ENCODE assay signal across 34 cellular contexts in the genomic region with DNA sequence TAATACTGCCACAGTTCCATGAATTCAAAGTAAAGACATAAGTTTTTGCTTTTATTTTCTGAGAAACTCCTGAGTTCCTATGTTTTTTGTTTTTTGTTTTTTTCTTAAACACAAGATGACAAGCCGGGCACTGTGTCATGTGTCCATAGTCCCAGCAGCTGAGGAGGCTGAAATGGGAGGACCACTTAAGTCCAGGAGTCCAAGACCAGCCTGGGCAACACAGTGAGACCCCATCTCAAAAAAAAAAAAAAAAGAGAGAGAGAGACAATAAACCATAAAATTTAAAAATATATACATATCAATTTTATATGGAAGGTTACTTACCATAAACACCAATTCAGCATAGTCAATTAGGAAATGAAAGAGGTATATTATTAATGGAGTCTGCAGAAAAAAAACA.
"Had no signal": no experiment of that assay in that cellular context is flagged by ENCODE, and none has a peak within 500 bp of the region (broad histone marks: within the 10 kb centered on the region; RNA-seq: fewer than 3 reads in every experiment).

No MANE protein-coding gene starts in this region.

- H3K27me3 ChIP-seq: adrenal gland, body of pancreas, esophagus squamous epithelium, gastroesophageal sphincter had no signal

- H3K27ac Mint-ChIP-seq: activated CD4-positive, alpha-beta memory T cell treated with anti-CD3 and anti-CD28 coated beads for 36 hours; activated CD4-positive, alpha-beta T cell treated with anti-CD3 and anti-CD28 coated beads for 36 hours; activated CD4-positive, alpha-beta T cell treated with anti-CD3 and anti-CD28 coated beads, Interleukin-2, amount 10 ng/mL, durations not matched to agents 24 days and 14 days; activated CD8-positive, alpha-beta memory T cell treated with anti-CD3 and anti-CD28 coated beads, Interleukin-2, amount 10 ng/mL, durations not matched to agents 7 days and 5 days; activated CD8-positive, alpha-beta T cell treated with anti-CD3 and anti-CD28 coated beads, Interleukin-2, amount 10 ng/mL, durations not matched to agents 7 days and 5 days; activated naive CD4-positive, alpha-beta T cell treated with anti-CD3 and anti-CD28 coated beads for 36 hours; activated naive CD4-positive, alpha-beta T cell treated with anti-CD3 and anti-CD28 coated beads, Interleukin-2, amount 50 U/mL, for 24 hours; activated naive CD8-positive, alpha-beta T cell treated with anti-CD3 and anti-CD28 coated beads for 36 hours; activated naive CD8-positive, alpha-beta T cell treated with anti-CD3 and anti-CD28 coated beads, Interleukin-2, amount 50 U/mL, for 24 hours; activated T-helper 1 cell treated with anti-CD3 and anti-CD28 coated beads, Interleukin-12 subunit alpha, Interleukin-12 subunit beta, Interleukin-2, Interleukin-4 antibody, amounts not matched to agents 30 ng/mL and 10 ng/mL and 1 ng/mL, durations not matched to agents 14 hours and 24 hours and 36 hours; activated T-helper 2 cell treated with anti-CD3 and anti-CD28 coated beads, Interferon-gamma antibody, Interleukin-2, Interleukin-4, amounts not matched to agents 10 μg/mL and 5 μg/mL and 100 μg/mL, durations not matched to agents 14 hours and 24 hours and 36 hours; T-helper 17 cell; T-helper 2 cell treated with Interferon-gamma antibody and Interleukin-4, amounts not matched to agents 5 μg/mL and 100 μg/mL, for 36 hours had no signal

- H3K27me3 Mint-ChIP-seq: activated CD4-positive, alpha-beta memory T cell treated with anti-CD3 and anti-CD28 coated beads for 36 hours; activated CD4-positive, alpha-beta T cell treated with anti-CD3 and anti-CD28 coated beads for 36 hours; activated CD4-positive, alpha-beta T cell treated with anti-CD3 and anti-CD28 coated beads, Interleukin-2, amount 10 ng/mL, durations not matched to agents 24 days and 14 days; activated CD8-positive, alpha-beta memory T cell treated with anti-CD3 and anti-CD28 coated beads, Interleukin-2, amount 10 ng/mL, durations not matched to agents 7 days and 5 days; activated naive CD4-positive, alpha-beta T cell treated with anti-CD3 and anti-CD28 coated beads, Interleukin-2, amount 50 U/mL, for 24 hours; activated naive CD8-positive, alpha-beta T cell treated with anti-CD3 and anti-CD28 coated beads for 36 hours; activated naive CD8-positive, alpha-beta T cell treated with anti-CD3 and anti-CD28 coated beads, Interleukin-2, amount 50 U/mL, for 24 hours; T-helper 17 cell had no signal

- H3K36me3 ChIP-seq: adrenal gland had no signal

- H3K9me3 ChIP-seq: adrenal gland, body of pancreas, esophagus squamous epithelium, gastroesophageal sphincter had no signal

- H3K4me3 ChIP-seq: adrenal gland, body of pancreas, esophagus squamous epithelium, gastroesophageal sphincter had no signal

- H3K4me1 Mint-ChIP-seq: activated CD4-positive, alpha-beta T cell treated with anti-CD3 and anti-CD28 coated beads for 36 hours; activated CD4-positive, alpha-beta T cell treated with anti-CD3 and anti-CD28 coated beads, Interleukin-2, amount 10 ng/mL, durations not matched to agents 24 days and 14 days; activated naive CD8-positive, alpha-beta T cell treated with anti-CD3 and anti-CD28 coated beads for 36 hours; activated naive CD8-positive, alpha-beta T cell treated with anti-CD3 and anti-CD28 coated beads, Interleukin-2, amount 50 U/mL, for 24 hours had no signal

- H3K27ac ChIP-seq: adrenal gland, body of pancreas, epithelial cell of prostate, gastroesophageal sphincter, WERI-Rb-1 had no signal

- DNase-seq: activated CD4-positive, alpha-beta memory T cell treated with anti-CD3 and anti-CD28 coated beads for 36 hours; activated CD4-positive, alpha-beta T cell treated with anti-CD3 and anti-CD28 coated beads for 36 hours; activated CD4-positive, alpha-beta T cell treated with anti-CD3 and anti-CD28 coated beads, Interleukin-2, amount 10 ng/mL, durations not matched to agents 24 days and 14 days; activated CD4-positive, CD25-positive, alpha-beta regulatory T cell; activated CD4-positive, CD25-positive, alpha-beta regulatory T cell treated with anti-CD3 and anti-CD28 coated beads, Interleukin-2, amount 50 U/mL, for 72 hours; activated CD8-positive, alpha-beta memory T cell treated with anti-CD3 and anti-CD28 coated beads, Interleukin-2, amount 10 ng/mL, durations not matched to agents 7 days and 5 days; activated CD8-positive, alpha-beta memory T cell treated with anti-CD3 and anti-CD28 coated beads, Interleukin-2, amount 50 U/mL, for 4 hours; activated CD8-positive, alpha-beta T cell treated with anti-CD3 and anti-CD28 coated beads, Interleukin-2, amount 10 ng/mL, durations not matched to agents 7 days and 5 days; activated effector memory CD4-positive, alpha-beta T cell treated with anti-CD3 and anti-CD28 coated beads, Interleukin-2, amount 50 U/mL, for 16 hours; activated naive CD4-positive, alpha-beta T cell treated with anti-CD3 and anti-CD28 coated beads for 36 hours; activated naive CD8-positive, alpha-beta T cell treated with anti-CD3 and anti-CD28 coated beads for 36 hours; activated naive CD8-positive, alpha-beta T cell treated with anti-CD3 and anti-CD28 coated beads, Interleukin-2, amount 50 U/mL, for 24 hours; activated T-cell treated with anti-CD3 and anti-CD28 coated beads, Interleukin-2, amount 50 U/mL, for 1 hour; activated T-cell treated with anti-CD3 and anti-CD28 coated beads, Interleukin-2, amount 50 U/mL, for 48 hours; adrenal gland; amygdala; aorta; body of pancreas; caudate nucleus; cortex of kidney; dermis blood vessel endothelial cell; effector CD4-positive, alpha-beta T cell; esophagus squamous epithelium; foreskin melanocyte; T-helper 1 cell; T-helper 17 cell; T1000; WERI-Rb-1 had no signal

- H3K4me3 Mint-ChIP-seq: activated CD4-positive, alpha-beta memory T cell treated with anti-CD3 and anti-CD28 coated beads for 36 hours; activated CD4-positive, alpha-beta T cell treated with anti-CD3 and anti-CD28 coated beads for 36 hours; activated CD4-positive, alpha-beta T cell treated with anti-CD3 and anti-CD28 coated beads, Interleukin-2, amount 10 ng/mL, durations not matched to agents 24 days and 14 days; activated CD8-positive, alpha-beta memory T cell treated with anti-CD3 and anti-CD28 coated beads, Interleukin-2, amount 10 ng/mL, durations not matched to agents 7 days and 5 days; activated CD8-positive, alpha-beta T cell treated with anti-CD3 and anti-CD28 coated beads, Interleukin-2, amount 10 ng/mL, durations not matched to agents 7 days and 5 days; activated naive CD4-positive, alpha-beta T cell treated with anti-CD3 and anti-CD28 coated beads for 36 hours; activated naive CD4-positive, alpha-beta T cell treated with anti-CD3 and anti-CD28 coated beads, Interleukin-2, amount 50 U/mL, for 24 hours; activated naive CD8-positive, alpha-beta T cell treated with anti-CD3 and anti-CD28 coated beads for 36 hours; activated naive CD8-positive, alpha-beta T cell treated with anti-CD3 and anti-CD28 coated beads, Interleukin-2, amount 50 U/mL, for 24 hours; activated T-helper 1 cell treated with anti-CD3 and anti-CD28 coated beads, Interleukin-12 subunit alpha, Interleukin-12 subunit beta, Interleukin-2, Interleukin-4 antibody, amounts not matched to agents 30 ng/mL and 10 ng/mL and 1 ng/mL, durations not matched to agents 14 hours and 24 hours and 36 hours; T-helper 17 cell; T-helper 2 cell treated with Interferon-gamma antibody and Interleukin-4, amounts not matched to agents 5 μg/mL and 100 μg/mL, for 36 hours had no signal

- H3K4me1 ChIP-seq: esophagus squamous epithelium, gastroesophageal sphincter had no signal

- H3K9me3 Mint-ChIP-seq: activated CD4-positive, alpha-beta memory T cell treated with anti-CD3 and anti-CD28 coated beads for 36 hours; activated CD4-positive, alpha-beta T cell treated with anti-CD3 and anti-CD28 coated beads, Interleukin-2, amount 10 ng/mL, durations not matched to agents 24 days and 14 days; activated naive CD4-positive, alpha-beta T cell treated with anti-CD3 and anti-CD28 coated beads for 36 hours; activated naive CD4-positive, alpha-beta T cell treated with anti-CD3 and anti-CD28 coated beads, Interleukin-2, amount 50 U/mL, for 24 hours; activated naive CD8-positive, alpha-beta T cell treated with anti-CD3 and anti-CD28 coated beads for 36 hours; activated naive CD8-positive, alpha-beta T cell treated with anti-CD3 and anti-CD28 coated beads, Interleukin-2, amount 50 U/mL, for 24 hours; activated T-helper 1 cell treated with anti-CD3 and anti-CD28 coated beads, Interleukin-12 subunit alpha, Interleukin-12 subunit beta, Interleukin-2, Interleukin-4 antibody, amounts not matched to agents 30 ng/mL and 10 ng/mL and 1 ng/mL, durations not matched to agents 14 hours and 24 hours and 36 hours; activated T-helper 2 cell treated with anti-CD3 and anti-CD28 coated beads, Interferon-gamma antibody, Interleukin-2, Interleukin-4, amounts not matched to agents 10 μg/mL and 5 μg/mL and 100 μg/mL, durations not matched to agents 14 hours and 24 hours and 36 hours; T-helper 2 cell treated with Interferon-gamma antibody and Interleukin-4, amounts not matched to agents 5 μg/mL and 100 μg/mL, for 36 hours had no signal

- ATAC-seq: activated CD4-positive, alpha-beta T cell treated with anti-CD3 and anti-CD28 coated beads for 36 hours; activated CD8-positive, alpha-beta memory T cell treated with anti-CD3 and anti-CD28 coated beads, Interleukin-2, amount 10 ng/mL, durations not matched to agents 7 days and 5 days; activated CD8-positive, alpha-beta T cell treated with anti-CD3 and anti-CD28 coated beads, Interleukin-2, amount 10 ng/mL, durations not matched to agents 7 days and 5 days; activated naive CD8-positive, alpha-beta T cell treated with anti-CD3 and anti-CD28 coated beads, Interleukin-2, amount 50 U/mL, for 24 hours; body of pancreas; gastroesophageal sphincter; T-helper 17 cell had no signal
